3 cellular contexts compared by ENCODE assay signal in genomic region chr4:15206526-15206925, GRCh38.
A peak's percentile ranks its signal among the peaks of the same experiment; 100 is the strongest.
DNase-seq lines count a peak whose midpoint lies in the region; ATAC-seq, FAIRE-seq and TF ChIP-seq lines count a peak whose summit lies in the region.
"Not testable (repeated sequence)": the region's sequence is repeated elsewhere in the genome, so short reads cannot be mapped to it uniquely, and the experiment has no call there.

No MANE protein-coding gene starts in this region.

- not testable (repeated sequence) for H3K27ac Mint-ChIP-seq in endodermal cell

- H3K4me3 ChIP-seq in adipocyte (ENCODE audit: low read length) (peak overlapping the region; percentile 4), endodermal cell (ENCODE audit: low read length) (peak overlapping the region; percentile 45)
- H3K4me3 ChIP-seq in K562 = not testable (repeated sequence)

- H3K79me2 ChIP-seq in K562 (ENCODE audit: control insufficient read depth, insufficient read depth, low read length) = not testable (repeated sequence)

- TF ChIP-seq POLR2A in K562 (conservative IDR thresholded peaks at IDR 0.05) = not testable (repeated sequence)

- H3K9ac ChIP-seq in adipocyte (ENCODE audit: low read length); K562 (ENCODE audit: insufficient read depth in 1 of 2, low read depth in 2 of 2, low read length in 2 of 2); endodermal cell (ENCODE audit: extremely low read depth, low read length, poor library complexity, severe bottlenecking): not testable (repeated sequence)

- not testable (repeated sequence) for H3K27me3 ChIP-seq in adipocyte (replicated peaks; ENCODE audit: control insufficient read depth, insufficient read depth, low read length); K562 (ENCODE audit: control insufficient read depth in 2 of 2, insufficient read depth in 2 of 2, low read length in 2 of 2); endodermal cell (ENCODE audit: control insufficient read depth, insufficient read depth, low read length, poor library complexity, severe bottlenecking)

- not testable (repeated sequence) for H3K27ac ChIP-seq in K562 (ENCODE audit: extremely low read depth, low read depth, low read length); endodermal cell (ENCODE audit: low read depth, low read length)

- H3K27me3 Mint-ChIP-seq in endodermal cell (ENCODE audit: insufficient read depth) = not testable (repeated sequence)

- H2AFZ ChIP-seq in K562 (ENCODE audit: low read depth, low read length) = not testable (repeated sequence)

- not testable (repeated sequence) for H3K4me2 ChIP-seq in K562 (ENCODE audit: insufficient read depth, low read length)

- H3K4me1 Mint-ChIP-seq in endodermal cell = not testable (repeated sequence)

- intact Hi-C loops in K562 (cut with micrococcal nuclease) = not testable (repeated sequence)

- ATAC-seq in K562 = not testable (repeated sequence)

- not testable (repeated sequence) for H4K20me1 ChIP-seq in K562 (replicated peaks; ENCODE audit: control insufficient read depth, insufficient read depth, low read length)

- POLR2A ChIA-PET in K562 (lab: Yijun Ruan, JAX) = not testable (repeated sequence)

- not testable (repeated sequence) for DNase-seq in adipocyte (ENCODE audit: low read depth); K562 (ENCODE audit: extremely low read depth in 1 of 4, low spot score in 3 of 4); endodermal cell

- not testable (repeated sequence) for TF ChIP-seq CTCF in K562 (IDR thresholded peaks at IDR 0.05 in 2 of 3, conservative IDR thresholded peaks at IDR 0.05 in 1 of 3; ENCODE audit: insufficient read depth in 2 of 3, low read depth in 1 of 3, low read length in 3 of 3); endodermal cell (conservative IDR thresholded peaks at IDR 0.05)

- BruUV-seq in K562 (replicated peaks; lab: Mats Ljungman, UMichigan) = not testable (repeated sequence)

- not testable (repeated sequence) for H3K9me1 ChIP-seq in K562 (ENCODE audit: control insufficient read depth, insufficient read depth, low read length)

- TF ChIP-seq EP300 in K562 (IDR thresholded peaks at IDR 0.05; ENCODE audit: low read length) = not testable (repeated sequence)

- 7% methylated on average over 3 of the region's 3 CpGs for WGBS in K562 (ENCODE audit: insufficient coverage, low coverage, missing lambda C conversion rate)
- 92% methylated on average over 3 of the region's 3 CpGs; no CpG with 5 or more reads in 1 of the 2 experiments for WGBS in endodermal cell (ENCODE audit: insufficient coverage in 1 of 2, insufficient read length in 1 of 2), 2 experiments

- H3K4me3 Mint-ChIP-seq in endodermal cell = not testable (repeated sequence)

- CTCF ChIA-PET in K562 (lab: Yijun Ruan, JAX; ENCODE audit: low intra/inter-chr PET ratio) = not testable (repeated sequence)

- in situ Hi-C loops in K562 (cut with MboI) = not testable (repeated sequence)

- H3K36me3 Mint-ChIP-seq in endodermal cell (ENCODE audit: low read depth) = not testable (repeated sequence)

- H3K9me3 ChIP-seq in adipocyte (ENCODE audit: control insufficient read depth, low read length) (peaks cover 19% of the 10 kb centered on the region), endodermal cell (ENCODE audit: control insufficient read depth, low read length) (peaks cover 27% of the 10 kb centered on the region)
- H3K9me3 ChIP-seq in K562 (replicated peaks; ENCODE audit: control insufficient read depth, insufficient read depth, low read depth, low read length) = not testable (repeated sequence)

- H3K36me3 ChIP-seq in adipocyte (ENCODE audit: control insufficient read depth, insufficient read depth, low read length, severe bottlenecking); K562 (ENCODE audit: control insufficient read depth, insufficient read depth, low read length); endodermal cell (ENCODE audit: control insufficient read depth, insufficient read depth, low read length): not testable (repeated sequence)

- not testable (repeated sequence) for FAIRE-seq in K562 (lab: Jason Lieb, UNC)

- not testable (repeated sequence) for H3K4me1 ChIP-seq in adipocyte (ENCODE audit: control insufficient read depth, insufficient read depth, low read length); K562 (replicated peaks in 1 of 2; ENCODE audit: control insufficient read depth in 2 of 2, insufficient read depth in 2 of 2, low read length in 2 of 2); endodermal cell (ENCODE audit: control insufficient read depth, insufficient read depth, low read length)

- TF ChIP-seq RAD21 in K562 (CRISPR knock-in tag; conservative IDR thresholded peaks at IDR 0.05 in 1 of 2, IDR thresholded peaks at IDR 0.05 in 1 of 2) = not testable (repeated sequence)

- peaks cover 33% of the 10 kb centered on the region for H3K9me3 Mint-ChIP-seq in endodermal cell

TF ChIP-seq in K562, 482 proteins besides CTCF, POLR2A, EP300 and RAD21:
- peak; percentile 92 for TF ChIP-seq ZNF707 (CRISPR knock-in tag; conservative IDR thresholded peaks at IDR 0.05)
